Comparison of ENCODE assay signal across 25 cellular contexts in the genomic region with DNA sequence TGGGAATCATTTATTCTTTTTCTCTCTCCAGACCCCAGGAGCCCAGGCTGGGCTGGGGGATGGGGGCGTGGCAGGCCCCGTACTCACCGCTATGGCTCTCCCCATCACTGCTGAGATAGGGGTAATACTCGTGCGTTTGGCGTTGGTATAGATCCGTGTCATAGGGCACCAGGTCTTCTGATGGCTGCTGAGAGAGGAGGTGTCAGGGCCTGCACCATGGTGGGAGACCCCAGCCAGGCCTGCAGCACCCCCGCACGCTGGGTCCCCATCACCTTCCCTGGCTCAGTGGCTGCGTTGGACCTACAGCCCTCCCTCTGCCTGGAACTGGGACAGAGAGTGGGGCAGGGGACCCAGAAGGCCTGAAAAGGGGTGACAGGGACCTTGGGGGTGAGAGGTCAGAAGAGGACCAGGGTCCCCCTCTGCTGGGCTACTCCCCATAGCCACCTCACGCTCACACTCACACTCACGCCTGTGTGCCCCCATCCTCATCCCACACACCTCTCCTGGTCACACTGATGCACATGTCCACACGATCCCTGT. TPM values are rescaled to one million over a fixed set of nuclear protein-coding genes. Genes with fewer than 3 reads are reported as not detected.
DNase-seq lines count a peak whose midpoint lies in the region; ATAC-seq and TF ChIP-seq lines count a peak whose summit lies in the region.
"Had no signal": no experiment of that assay in that cellular context is flagged by ENCODE, and none has a peak within 500 bp of the region (broad histone marks: within the 10 kb centered on the region; RNA-seq: fewer than 3 reads in every experiment).

No MANE protein-coding gene starts in this region.

- POLR2A ChIA-PET in RWPE1 (lab: Yijun Ruan, JAX; ENCODE audit: low non-redundant PET): no interaction called here

- H3K27me3 Mint-ChIP-seq in CD14-positive monocyte (ENCODE audit: low read depth in 3 of 3): peaks cover 0 to 4% (median 2%) of the 10 kb centered on the region in 3 donors
- H3K27me3 Mint-ChIP-seq in memory B cell: no peaks in the 10 kb centered on the region
- H3K27me3 Mint-ChIP-seq: CD4-positive, alpha-beta memory T cell had no signal

- H3K27ac Mint-ChIP-seq in CD14-positive monocyte (no peak overlapping the region), memory B cell (no peak overlapping the region)
- H3K27ac Mint-ChIP-seq: activated naive CD4-positive, alpha-beta T cell treated with anti-CD3 and anti-CD28 coated beads for 36 hours had no signal

- TF ChIP-seq CTCF in CD14-positive monocyte (IDR thresholded peaks at IDR 0.05) (no peak), RWPE1 (conservative IDR thresholded peaks at IDR 0.05; ENCODE audit: low read depth) (no peak), spleen (IDR thresholded peaks at IDR 0.05 in 8 of 11, conservative IDR thresholded peaks at IDR 0.05 in 3 of 11) (no peak), prostate gland (IDR thresholded peaks at IDR 0.05) (no peak)

- H3K36me3 ChIP-seq in spleen (peaks cover 0 to 57% (median 17%) of the 10 kb centered on the region in 6 donors), prostate gland (no peaks in the 10 kb centered on the region)
- H3K36me3 ChIP-seq: cardiac muscle cell, vagina had no signal

- H3K27me3 ChIP-seq in spleen (replicated peaks in 1 of 7) (no peaks in the 10 kb centered on the region), prostate gland (replicated peaks; ENCODE audit: insufficient read depth) (no peaks in the 10 kb centered on the region)
- H3K27me3 ChIP-seq: cardiac muscle cell, hepatocyte, stomach, vagina had no signal

- intact Hi-C loops in CD14-positive monocyte (cut with micrococcal nuclease) (loop anchor here in 1 of 2 donors (1.0 kb wide), 1 partner anchor 18 kb away; no protein-coding TSS in a partner anchor), spleen (cut with DNase I; ENCODE audit: low total_unique reads) (no loop called here), prostate gland (cut with DNase I) (loop anchor here (10.0 kb wide), 1 partner anchor 479 kb away; no protein-coding TSS in a partner anchor)

- no peak for TF ChIP-seq POLR2A in spleen (IDR thresholded peaks at IDR 0.05)
- TF ChIP-seq POLR2A in prostate gland (IDR thresholded peaks at IDR 0.05): no peak

- WGBS in spleen, 5 donors: 81 to 94% (median 86%) methylated on average over 13 of the region's 13 CpGs
- 86% methylated on average over 13 of the region's 13 CpGs for WGBS in prostate gland

- H3K9me3 Mint-ChIP-seq in CD14-positive monocyte (peaks cover 0 to 5% (median 0%) of the 10 kb centered on the region in 7 donors), memory B cell (no peaks in the 10 kb centered on the region)
- H3K9me3 Mint-ChIP-seq: activated naive CD4-positive, alpha-beta T cell treated with anti-CD3 and anti-CD28 coated beads for 36 hours had no signal

- H3K4me1 ChIP-seq in spleen (peaks cover 4 to 78% (median 32%) of the 10 kb centered on the region in 6 donors), prostate gland (replicated peaks) (no peaks in the 10 kb centered on the region)
- H3K4me1 ChIP-seq: vagina had no signal

- H3K4me1 Mint-ChIP-seq in CD14-positive monocyte: peaks cover 49% of the 10 kb centered on the region
- H3K4me1 Mint-ChIP-seq in memory B cell: peaks cover 20% of the 10 kb centered on the region

- H3K27ac ChIP-seq in RWPE1 (peak overlapping the region; percentile 30; the same call in 1 of the 2 replicates), spleen (peak overlapping the region in 7 of 8 donors; percentile 85 to 98 (median 97)), prostate gland (no peak overlapping the region)
- H3K27ac ChIP-seq: cardiac muscle cell, hepatocyte, vagina had no signal

- H3K9me3 ChIP-seq in spleen (no peaks in the 10 kb centered on the region), prostate gland (no peaks in the 10 kb centered on the region)
- H3K9me3 ChIP-seq: stomach, vagina had no signal

- peaks cover 52 to 71% of the 10 kb centered on the region in 2 donors for H3K36me3 Mint-ChIP-seq in CD14-positive monocyte
- peaks cover 17% of the 10 kb centered on the region for H3K36me3 Mint-ChIP-seq in memory B cell
- H3K36me3 Mint-ChIP-seq: CD4-positive, alpha-beta memory T cell had no signal

- H3K4me3 Mint-ChIP-seq in CD14-positive monocyte (peak overlapping the region; percentile 98 to 99), memory B cell (peak overlapping the region; percentile 98)
- H3K4me3 Mint-ChIP-seq: activated naive CD4-positive, alpha-beta T cell treated with anti-CD3 and anti-CD28 coated beads for 36 hours had no signal

- CTCF ChIA-PET in RWPE1 (lab: Yijun Ruan, JAX): no interaction called here

- ATAC-seq in memory B cell (ENCODE audit: low read depth) (no peak), HG03432 (IDR thresholded peaks at IDR 0.05; ENCODE audit: unreplicated experiment) (no peak), GM18870 (IDR thresholded peaks at IDR 0.05; ENCODE audit: unreplicated experiment) (no peak)

- DNase-seq in CD14-positive monocyte (ENCODE audit: low spot score): no peak
- no peak for DNase-seq in RWPE1 (ENCODE audit: low spot score)
- no peak for DNase-seq in memory B cell (ENCODE audit: low spot score in 2 of 2)
- peak; percentile 78 for DNase-seq in spleen
- DNase-seq in prostate gland (ENCODE audit: low spot score): no peak
- DNase-seq in 8988T: no peak
- DNase-seq: activated CD4-positive, alpha-beta T cell treated with anti-CD3 and anti-CD28 coated beads for 4 hours; activated naive CD4-positive, alpha-beta T cell treated with anti-CD3 and anti-CD28 coated beads for 36 hours; activated T-cell treated with anti-CD3 and anti-CD28 coated beads, Interleukin-2, amount 50 U/mL, for 48 hours; CD4-positive, alpha-beta memory T cell; DMS153; Kasumi-1; NCI-H1048; NCI-H187 treated with DMSO at 0.1 percent for 48 hours; NCI-H748 treated with DMSO at 0.1 percent for 48 hours; SHP77 treated with DMSO at 0.1 percent for 48 hours; stimulated activated CD4-positive, alpha-beta T cell treated with anti-CD3 and anti-CD28 coated beads, Interleukin-15, amount 100 ng/mL, for 24 hours; stomach had no signal

- H3K4me3 ChIP-seq in spleen (peak overlapping the region in 7 of 8 donors; percentile 31 to 77 (median 52)), prostate gland (no peak overlapping the region)
- H3K4me3 ChIP-seq: cardiac muscle cell, hepatocyte had no signal

RNA-seq across cellular contexts. Expression of gene SPI1, which starts 2.7 kb away (rescaled TPM):
- polyA plus RNA-seq in CD14-positive monocyte: 100 to 1,000 TPM; 156 to 223 TPM
- 100 to 1,000 TPM in 6 of 7 donors, 10 to 100 TPM in 1; 95.7 to 366 (median 198) TPM for total RNA-seq in spleen
- polyA plus RNA-seq in spleen: 100 to 1,000 TPM in 1 of 3 donors, 10 to 100 TPM in 2; 84.2 to 128 (median 91.8) TPM
- 10 to 100 TPM in 1 of 2 donors, 1 to 10 TPM in 1; 6.8 to 13.4 TPM for total RNA-seq in prostate gland
- total RNA-seq: activated naive CD4-positive, alpha-beta T cell treated with anti-CD3 and anti-CD28 coated beads for 36 hours; cardiac muscle cell; dermis microvascular lymphatic vessel endothelial cell; osteoblast had no signal

RNA-seq across cellular contexts. Expression of gene MYBPC3, which starts 23.1 kb away (rescaled TPM):
- polyA plus RNA-seq in CD14-positive monocyte: under 1 TPM in 1 of 2 donors, not detected in 1; 0.03 TPM
- total RNA-seq in spleen: 1 to 10 TPM in 5 of 7 donors, under 1 TPM in 2; 0.91 to 4.7 (median 1.5) TPM
- 1 to 10 TPM in 2 of 3 donors, under 1 TPM in 1; 0.49 to 2.2 (median 1.4) TPM for polyA plus RNA-seq in spleen
- under 1 TPM in 1 of 2 donors, not detected in 1; 0.91 TPM for total RNA-seq in prostate gland
- total RNA-seq: activated naive CD4-positive, alpha-beta T cell treated with anti-CD3 and anti-CD28 coated beads for 36 hours; CD4-positive, alpha-beta memory T cell; dermis microvascular lymphatic vessel endothelial cell; osteoblast; vagina had no signal
- polyA plus RNA-seq: CD4-positive, alpha-beta memory T cell had no signal

RNA-seq across cellular contexts. Expression of gene SLC39A13, which starts 32.8 kb away (rescaled TPM):
- polyA plus RNA-seq in CD14-positive monocyte (1 to 10 TPM; 4.8 to 5.9 TPM), spleen (10 to 100 TPM; 21.7 to 40.2 (median 26.0) TPM)
- total RNA-seq in spleen (10 to 100 TPM; 26.3 to 48.4 (median 43.2) TPM), prostate gland (10 to 100 TPM; 53.1 to 93.7 TPM)

RNA-seq across cellular contexts. Expression of gene PSMC3, which starts 50.6 kb away (rescaled TPM):
- polyA plus RNA-seq in CD14-positive monocyte: 10 to 100 TPM; 89.5 to 97.4 TPM
- total RNA-seq in spleen: 10 to 100 TPM; 59.7 to 80.8 (median 66.4) TPM
- polyA plus RNA-seq in spleen: 100 to 1,000 TPM in 1 of 3 donors, 10 to 100 TPM in 2; 64.3 to 105 (median 90.0) TPM
- 100 to 1,000 TPM in 1 of 2 donors, 10 to 100 TPM in 1; 99.2 to 133 TPM for total RNA-seq in prostate gland

Comparison
In these comparisons a context has a peak if more than half of its experiments do, and no peak if none do; other contexts are left out.
1. H3K27ac ChIP-seq: peak in RWPE1 (single experiment) and spleen (7 of 8); none in prostate gland (0 of 2).
2. H3K4me3 ChIP-seq: peak in spleen (7 of 8); none in prostate gland (0 of 2).
3. RNA of gene SPI1, which starts 2.7 kb away (total RNA-seq): 95.7 to 366 TPM in spleen; 6.8 to 13.4 TPM in prostate gland; every median in the first group is over 4 times any median in the second.